ENCODE assay signal across 21 cellular contexts in the genomic region with DNA sequence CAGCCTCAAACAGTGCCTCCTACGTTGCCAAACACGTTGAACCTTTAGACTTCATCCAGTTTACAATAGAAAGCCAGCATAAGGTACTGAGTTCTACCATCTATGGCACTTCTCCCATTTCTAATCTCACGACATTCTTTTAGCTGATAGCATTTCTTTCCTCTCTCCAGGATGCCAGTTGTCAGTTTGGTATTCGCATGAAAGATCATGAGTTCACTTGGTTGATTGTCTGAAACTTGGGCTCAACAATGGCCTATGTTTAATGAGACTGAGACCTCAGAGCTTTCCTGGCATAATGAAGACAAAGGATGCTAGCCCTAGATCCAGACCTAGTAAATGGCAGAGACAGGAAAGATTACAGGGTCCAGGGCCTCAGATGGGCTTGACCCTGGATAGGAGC.
A peak's percentile ranks its signal among the peaks of the same experiment; 100 is the strongest.
DNase-seq lines count a peak whose midpoint lies in the region; ATAC-seq, FAIRE-seq and TF ChIP-seq lines count a peak whose summit lies in the region.
"Had no signal": no experiment of that assay in that cellular context is flagged by ENCODE, and none has a peak within 500 bp of the region (broad histone marks: within the 10 kb centered on the region; RNA-seq: fewer than 3 reads in every experiment).

No MANE protein-coding gene starts in this region.

- POLR2A ChIA-PET in GM12878 (lab: Charles Lee), result no interaction called here

- RAD21 ChIA-PET in GM12878 (lab: Charles Lee; ENCODE audit: unreplicated experiment), result no interaction called here

- no peak overlapping the region for H3K23ac ChIP-seq in mesendoderm (ENCODE audit: low read length)

- no peaks in the 10 kb centered on the region for H4K20me1 ChIP-seq in GM12878 (ENCODE audit: control insufficient read depth, insufficient read depth)

- H3K4me2 ChIP-seq in GM12878 (ENCODE audit: control insufficient read depth, insufficient read depth) (no peak overlapping the region), mesendoderm (ENCODE audit: low read length) (no peak overlapping the region)

- H3K27ac ChIP-seq in GM12878 (ENCODE audit: control insufficient read depth, insufficient read depth) (no peak overlapping the region), mesendoderm (ENCODE audit: low read depth, low read length) (no peak overlapping the region)
- H3K27ac ChIP-seq: SK-N-MC had no signal

- H3K4me3 ChIP-seq in GM12878 (no peak overlapping the region), mesendoderm (ENCODE audit: low read length) (no peak overlapping the region)
- H3K4me3 ChIP-seq: SK-N-MC had no signal

- H3K56ac ChIP-seq in mesendoderm (ENCODE audit: low read length), result no peak overlapping the region

- 97% methylated on average over 4 of the region's 4 CpGs for WGBS in GM12878 (ENCODE audit: insufficient coverage, insufficient replicate concordance, low lambda C conversion rate, missing lambda C conversion rate)
- no CpG with 5 or more reads among the region's 4 CpGs for WGBS in mesendoderm (ENCODE audit: extremely low coverage, insufficient coverage, low lambda C conversion rate)

- DNase-seq in GM12878 (ENCODE audit: low read depth, low spot score) (no peak), mesendoderm (peak; percentile 82), ecto neural progenitor cell (ENCODE audit: low spot score) (no peak), globus pallidus (ENCODE audit: low spot score) (no peak), Right ventricle myocardium inferior (ENCODE audit: missing footprints) (no peak)
- DNase-seq: Caco-2; CD4-positive, alpha-beta memory T cell; DMS 273 treated with DMSO at 0.1 percent for 48 hours; DMS79 treated with DMSO at 0.1 percent for 48 hours; MV-4-11; NCI-H1105 treated with DMSO at 0.1 percent for 48 hours; NCI-H2029 treated with DMSO at 0.1 percent for 48 hours; NCI-H524 treated with DMSO at 0.1 percent for 48 hours; NCI-H82; PC-3; SHP77 had no signal

- no peaks in the 10 kb centered on the region for H3K79me2 ChIP-seq in GM12878 (ENCODE audit: control insufficient read depth, insufficient read depth, low read length)
- H3K79me2 ChIP-seq in mesendoderm (ENCODE audit: control insufficient read depth, insufficient read depth, low read length), result no peaks in the 10 kb centered on the region

- peak; percentile 73 for FAIRE-seq in GM12878 (lab: Jason Lieb, UNC)
- FAIRE-seq: H54, HepG2 had no signal

- H4K8ac ChIP-seq in mesendoderm (ENCODE audit: low read depth, low read length), result no peak overlapping the region

- in situ Hi-C loops in GM12878 (cut with MboI), result no loop called here

- intact Hi-C loops in GM12878 (cut with micrococcal nuclease; ENCODE audit: unreplicated experiment), result no loop called here
- intact Hi-C loops in Right ventricle myocardium inferior (cut with DNase I), result no loop called here

- CTCF ChIA-PET in GM12878 (lab: Yijun Ruan, JAX), result interaction anchor here (1.6 kb wide), 1 partner anchor 14 kb away, joined by 3 read pairs; no protein-coding TSS in a partner anchor

- peaks cover 4% of the 10 kb centered on the region; the same call in 1 of the 2 replicates for H3K4me1 ChIP-seq in GM12878 (ENCODE audit: control insufficient read depth, insufficient read depth, low read length)
- H3K4me1 ChIP-seq in mesendoderm (ENCODE audit: control insufficient read depth, low read depth, low read length), result peaks cover 2% of the 10 kb centered on the region
- H3K4me1 ChIP-seq: Caco-2 had no signal

- no peak overlapping the region for H3K9ac ChIP-seq in GM12878 (ENCODE audit: control insufficient read depth, insufficient read depth, low read length)
- no peak overlapping the region for H3K9ac ChIP-seq in mesendoderm (ENCODE audit: low read length)

- H3K9me3 ChIP-seq in GM12878 (replicated peaks; ENCODE audit: control insufficient read depth, insufficient read depth, low read length), result no peaks in the 10 kb centered on the region
- H3K9me3 ChIP-seq: Caco-2 had no signal

- H3K4ac ChIP-seq in mesendoderm (ENCODE audit: low read depth, low read length), result no peak overlapping the region

- TF ChIP-seq EP300 in Ishikawa (IDR thresholded peaks at IDR 0.05; ENCODE audit: borderline replicate concordance) (no peak), GM12878 (IDR thresholded peaks at IDR 0.05; ENCODE audit: borderline replicate concordance in 1 of 2, control insufficient read depth in 1 of 2, low read depth in 2 of 2, low read length in 2 of 2) (no peak)

- SMC1A ChIA-PET in GM12878 (lab: Charles Lee; ENCODE audit: uncharacterized antibody, unreplicated experiment), result interaction anchor here (0.7 to 2.3 kb wide), 3 partner anchors 18 to 141 kb away, joined by 4 to 6 read pairs (median 4); no protein-coding TSS in a partner anchor

- no peak overlapping the region for H2BK120ac ChIP-seq in mesendoderm (ENCODE audit: low read depth, low read length)

- no peak overlapping the region for H2AK5ac ChIP-seq in mesendoderm (ENCODE audit: low read length)

- H4K5ac ChIP-seq in mesendoderm (ENCODE audit: low read length), result no peak overlapping the region

- BruUV-seq in GM12878 (replicated peaks; lab: Mats Ljungman, UMichigan), result no TSS peak

- no peaks in the 10 kb centered on the region for H3K79me1 ChIP-seq in mesendoderm (ENCODE audit: low read length)

- no peaks in the 10 kb centered on the region for H3K27me3 ChIP-seq in GM12878 (replicated peaks in 1 of 2; ENCODE audit: control insufficient read depth in 2 of 2, insufficient read depth in 2 of 2, low read length in 1 of 2)
- no peaks in the 10 kb centered on the region for H3K27me3 ChIP-seq in mesendoderm (ENCODE audit: insufficient read depth, low read length, poor library complexity)

- H3K18ac ChIP-seq in mesendoderm (ENCODE audit: low read length), result peak overlapping the region; percentile 41

- no peak overlapping the region for H2BK15ac ChIP-seq in mesendoderm (replicated peaks; ENCODE audit: low read depth)

- H3K36me3 ChIP-seq in GM12878 (ENCODE audit: control insufficient read depth in 2 of 2, insufficient read depth in 2 of 2, low read length in 1 of 2) (no peaks in the 10 kb centered on the region), mesendoderm (ENCODE audit: control insufficient read depth, insufficient read depth, low read length) (no peaks in the 10 kb centered on the region)

- TF ChIP-seq POLR2A in GM12878 (IDR thresholded peaks at IDR 0.05; ENCODE audit: low read depth, low read length), result no peak

- ATAC-seq in GM12878 (no peak), HG03045 (IDR thresholded peaks at IDR 0.05; ENCODE audit: unreplicated experiment) (no peak), Right ventricle myocardium inferior (no peak)
- ATAC-seq: HepG2, PC-3 had no signal

- no peak overlapping the region for H2BK5ac ChIP-seq in mesendoderm (ENCODE audit: low read length)

- TF ChIP-seq RAD21 in Ishikawa (IDR thresholded peaks at IDR 0.05; ENCODE audit: low read depth) (no peak), GM12878 (IDR thresholded peaks at IDR 0.05; ENCODE audit: insufficient read depth, low read depth, low read length) (no peak)

- TF ChIP-seq CTCF in GM12878 (IDR thresholded peaks at IDR 0.05 in 2 of 3, conservative IDR thresholded peaks at IDR 0.05 in 1 of 3; ENCODE audit: control insufficient read depth in 2 of 3, extremely low read depth in 1 of 3, insufficient read depth in 1 of 3, low read depth in 3 of 3, low read length in 3 of 3), result no peak

- H2AFZ ChIP-seq in GM12878 (ENCODE audit: control insufficient read depth, low read depth, low read length), result no peak overlapping the region; the same call in 1 of the 2 replicates

TF ChIP-seq in Ishikawa, 13 proteins besides CTCF, POLR2A, EP300 and RAD21 (continues in another document):
- no peak for TF ChIP-seq USF1 (IDR thresholded peaks at IDR 0.05)
- TF ChIP-seq TAF1 (IDR thresholded peaks at IDR 0.05; ENCODE audit: low read depth), result no peak
- TF ChIP-seq, protein P1, sequence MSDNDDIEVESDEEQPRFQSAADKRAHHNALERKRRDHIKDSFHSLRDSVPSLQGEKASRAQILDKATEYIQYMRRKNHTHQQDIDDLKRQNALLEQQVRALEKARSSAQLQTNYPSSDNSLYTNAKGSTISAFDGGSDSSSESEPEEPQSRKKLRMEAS (IDR thresholded peaks at IDR 0.05), result peak; percentile 4; the same call in 1 of the 2 replicates
- no peak for TF ChIP-seq CEBPB (IDR thresholded peaks at IDR 0.05)

TF ChIP-seq in GM12878, 131 proteins besides CTCF, POLR2A, EP300 and RAD21 (continues in another document):
- TF ChIP-seq CHD1 (IDR thresholded peaks at IDR 0.05; ENCODE audit: low read depth, low read length) (no peak), SMC3 (IDR thresholded peaks at IDR 0.05; ENCODE audit: borderline replicate concordance, low read length) (no peak), ZNF24 (IDR thresholded peaks at IDR 0.05) (no peak), RB1 (IDR thresholded peaks at IDR 0.05; ENCODE audit: borderline replicate concordance) (no peak), REST (IDR thresholded peaks at IDR 0.05; ENCODE audit: low read depth, low read length) (no peak)
